In the genomic region with DNA sequence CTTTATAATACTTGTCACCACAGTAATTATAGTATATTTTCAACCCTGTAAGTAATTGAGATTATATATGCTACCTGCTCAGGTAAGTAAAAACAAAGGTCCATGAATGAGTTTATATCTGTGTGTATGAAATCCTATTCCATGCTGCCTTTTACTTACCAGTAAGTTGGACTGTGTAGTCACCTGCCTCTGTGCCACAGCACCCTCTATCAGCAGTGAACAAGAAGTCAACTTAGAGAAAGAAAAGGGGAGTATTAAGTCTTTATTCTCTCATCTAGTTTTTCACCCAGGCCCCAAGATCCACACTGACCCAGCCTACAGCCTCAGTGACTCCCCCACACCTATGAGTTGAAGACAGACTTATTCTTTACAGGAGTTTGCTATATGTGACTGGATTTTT, we compare ENCODE assay signal across 12 cellular contexts. TPM values are rescaled to one million over a fixed set of nuclear protein-coding genes. Genes with fewer than 3 reads are reported as not detected.
A peak's percentile ranks its signal among the peaks of the same experiment; 100 is the strongest.
DNase-seq lines count a peak whose midpoint lies in the region; TF ChIP-seq lines count a peak whose summit lies in the region.
"Had no signal": no experiment of that assay in that cellular context is flagged by ENCODE, and none has a peak within 500 bp of the region (broad histone marks: within the 10 kb centered on the region; RNA-seq: fewer than 3 reads in every experiment).

No MANE protein-coding gene starts in this region.

- in situ Hi-C loops in ACHN (cut with HindIII; ENCODE audit: low pct_ligation_motif_present, low pct_unique_long_range_greater_than_20kb, low sequenced_read_pairs) = no loop called here

- H3K4me3 ChIP-seq in OCI-LY3 (ENCODE audit: low read length) (no peak overlapping the region), MG63 (no peak overlapping the region)

- H3K27me3 ChIP-seq in OCI-LY3 (ENCODE audit: low read depth, low read length) = no peaks in the 10 kb centered on the region
- H3K27me3 ChIP-seq in MG63 = no peaks in the 10 kb centered on the region

- no peak for TF ChIP-seq POLR2A in erythroblast (IDR thresholded peaks at IDR 0.05; ENCODE audit: low read length)

- H2AFZ ChIP-seq in OCI-LY3 (ENCODE audit: low read depth, low read length) = no peak overlapping the region

- no peak overlapping the region for H3K9ac ChIP-seq in OCI-LY3 (ENCODE audit: low read length)

- no peak overlapping the region for H3K27ac ChIP-seq in OCI-LY3 (ENCODE audit: low read length)

- H3K9me3 ChIP-seq in OCI-LY3 (ENCODE audit: insufficient read depth, low read length) (no peaks in the 10 kb centered on the region), MG63 (no peaks in the 10 kb centered on the region)

- H3K36me3 ChIP-seq in OCI-LY3 (replicated peaks; ENCODE audit: low read depth, low read length) (no peaks in the 10 kb centered on the region), MG63 (no peaks in the 10 kb centered on the region)

- no peaks in the 10 kb centered on the region for H3K4me1 ChIP-seq in OCI-LY3 (ENCODE audit: low read length)

- H3K79me2 ChIP-seq in OCI-LY3 (ENCODE audit: low read length) = no peaks in the 10 kb centered on the region

- H4K20me1 ChIP-seq in OCI-LY3 (ENCODE audit: insufficient read depth, low read length) = no peaks in the 10 kb centered on the region

- H3K4me2 ChIP-seq in OCI-LY3 (ENCODE audit: low read length) = no peak overlapping the region

- DNase-seq in ACHN (peak; percentile 34), erythroblast (lab: John Stamatoyannopoulos, UW) (peak; percentile 61 to 69), NCI-H128 (lab: John Stamatoyannopoulos, UW; ENCODE audit: unreplicated experiment) (no peak), NCI-H146 (lab: John Stamatoyannopoulos, UW) (no peak), NCI-H774 (lab: John Stamatoyannopoulos, UW) (no peak), MG63 (no peak)
- DNase-seq: activated T-cell treated with anti-CD3 and anti-CD28 coated beads for 4 hours; cortex of kidney; NCI-H1930; stimulated activated CD4-positive, alpha-beta T cell treated with anti-CD3 and anti-CD28 coated beads, Interleukin-2, amount 100 ng/mL, for 24 hours had no signal

- TF ChIP-seq CTCF in GM12872 (IDR thresholded peaks at IDR 0.05; ENCODE audit: insufficient read depth, low read depth, low read length) = peak; percentile 31; the same call in 1 of the 3 replicates
- TF ChIP-seq CTCF in OCI-LY3 (IDR thresholded peaks at IDR 0.05; ENCODE audit: low read depth, low read length) = peak; percentile 77

RNA-seq across cellular contexts. Expression of a gene that starts 36.9 kb away (rescaled TPM):
- total RNA-seq in MG63 (2014; rRNA removed; shearing (Covaris generic); ENCODE audit: low replicate concordance) = 33.8 and 35.7 TPM in 2 replicates

RNA-seq across cellular contexts. Expression of a gene that starts 41.5 kb away (rescaled TPM):
- not detected in 2 replicates for total RNA-seq in MG63 (2014; rRNA removed; shearing (Covaris generic); ENCODE audit: low replicate concordance)

Comparison
In these comparisons a context has a peak if more than half of its experiments do, and no peak if none do; other contexts are left out.
1. DNase-seq: peak in ACHN (single experiment) and erythroblast (2 of 2); none in NCI-H128 (single experiment), NCI-H146 (single experiment), NCI-H774 (single experiment) and MG63 (single experiment).